ENCODE assay signal across 24 cellular contexts in genomic region chr1:2882968-2883696, GRCh38.
"Had no signal": no experiment of that assay in that cellular context is flagged by ENCODE, and none has a peak within 500 bp of the region (broad histone marks: within the 10 kb centered on the region; RNA-seq: fewer than 3 reads in every experiment).

No MANE protein-coding gene starts in this region.

- H3K9me3 ChIP-seq: body of pancreas, esophagus squamous epithelium, heart right ventricle, pancreas, prostate gland, thoracic aorta had no signal

- H3K4me1 ChIP-seq: body of pancreas, esophagus squamous epithelium, heart right ventricle, pancreas, prostate gland had no signal

- H3K36me3 ChIP-seq: esophagus squamous epithelium, heart right ventricle, pancreas, prostate gland, thoracic aorta had no signal

- H3K27me3 ChIP-seq: pancreas had no signal

- DNase-seq: activated CD4-positive, alpha-beta T cell treated with anti-CD3 and anti-CD28 coated beads for 4 hours; activated CD4-positive, alpha-beta T cell treated with anti-CD3 and anti-CD28 coated beads, Interleukin-2, amount 50 U/mL, for 4 hours; activated effector memory CD4-positive, alpha-beta T cell treated with Interleukin-2 at 50 U/mL for 16 hours; activated naive CD4-positive, alpha-beta T cell treated with Interleukin-2 at 50 U/mL for 16 hours; activated T-cell treated with anti-CD3 and anti-CD28 coated beads for 4 hours; activated T-cell treated with anti-CD3 and anti-CD28 coated beads, Interleukin-2, amount 50 U/mL, for 72 hours; anterior cingulate cortex; body of pancreas; dermis blood vessel endothelial cell; effector CD4-positive, alpha-beta T cell; esophagus squamous epithelium; foreskin melanocyte; heart right ventricle; islet precursor cell; left ventricle myocardium superior; nucleus accumbens; pancreas; stimulated activated naive CD4-positive, alpha-beta T cell; T-helper 9 cell; trophoblast cell had no signal

- H3K27ac ChIP-seq: body of pancreas, epithelial cell of prostate, esophagus squamous epithelium, heart right ventricle, pancreas, prostate gland, thoracic aorta, VCaP had no signal

- H3K4me3 ChIP-seq: body of pancreas, esophagus squamous epithelium, heart right ventricle, pancreas, prostate gland, thoracic aorta had no signal

- ATAC-seq: activated T-cell treated with anti-CD3 and anti-CD28 coated beads, Interleukin-2, amount 50 U/mL, for 72 hours; body of pancreas; heart right ventricle; left ventricle myocardium superior; pancreas had no signal
